14 cellular contexts compared by ENCODE assay signal in genomic region chr9:16645970-16646369, GRCh38.
"Had no signal": no experiment of that assay in that cellular context is flagged by ENCODE, and none has a peak within 500 bp of the region (broad histone marks: within the 10 kb centered on the region; RNA-seq: fewer than 3 reads in every experiment).

No MANE protein-coding gene starts in this region.

- H3K4me3 Mint-ChIP-seq: activated CD4-positive, alpha-beta T cell treated with anti-CD3 and anti-CD28 coated beads, Interleukin-2, amount 10 ng/mL, durations not matched to agents 24 days and 14 days; stimulated activated effector memory CD8-positive, alpha-beta T cell treated with anti-CD3 and anti-CD28 coated beads, Interleukin-12 subunit alpha, Interleukin-12 subunit beta, amount 100 ng/mL, for 72 hours had no signal

- H3K4me1 ChIP-seq: tibial artery had no signal

- H3K27ac ChIP-seq: coronary artery, epithelial cell of prostate, tibial artery, WERI-Rb-1 had no signal

- H3K27me3 ChIP-seq: tibial artery had no signal

- H3K27me3 Mint-ChIP-seq: activated CD4-positive, alpha-beta T cell treated with anti-CD3 and anti-CD28 coated beads, Interleukin-2, amount 10 ng/mL, durations not matched to agents 24 days and 14 days had no signal

- H3K9me3 ChIP-seq: tibial artery had no signal

- H3K4me3 ChIP-seq: coronary artery, smooth muscle cell, tibial artery had no signal

- ATAC-seq: left lobe of liver; stimulated activated effector memory CD8-positive, alpha-beta T cell treated with anti-CD3 and anti-CD28 coated beads, Interleukin-12 subunit alpha, Interleukin-12 subunit beta, amount 100 ng/mL, for 72 hours had no signal

- H3K4me1 Mint-ChIP-seq: activated CD4-positive, alpha-beta T cell treated with anti-CD3 and anti-CD28 coated beads, Interleukin-2, amount 10 ng/mL, durations not matched to agents 24 days and 14 days; stimulated activated effector memory CD8-positive, alpha-beta T cell treated with anti-CD3 and anti-CD28 coated beads, Interleukin-12 subunit alpha, Interleukin-12 subunit beta, amount 100 ng/mL, for 72 hours had no signal

- H3K9me3 Mint-ChIP-seq: activated CD4-positive, alpha-beta T cell treated with anti-CD3 and anti-CD28 coated beads, Interleukin-2, amount 10 ng/mL, durations not matched to agents 24 days and 14 days had no signal

- H3K27ac Mint-ChIP-seq: activated CD4-positive, alpha-beta T cell treated with anti-CD3 and anti-CD28 coated beads, Interleukin-2, amount 10 ng/mL, durations not matched to agents 24 days and 14 days; stimulated activated effector memory CD8-positive, alpha-beta T cell treated with anti-CD3 and anti-CD28 coated beads, Interleukin-12 subunit alpha, Interleukin-12 subunit beta, amount 100 ng/mL, for 72 hours had no signal

- H3K36me3 Mint-ChIP-seq: stimulated activated effector memory CD8-positive, alpha-beta T cell treated with anti-CD3 and anti-CD28 coated beads, Interleukin-12 subunit alpha, Interleukin-12 subunit beta, amount 100 ng/mL, for 72 hours had no signal

- DNase-seq: activated CD4-positive, alpha-beta T cell treated with anti-CD3 and anti-CD28 coated beads, Interleukin-2, amount 10 ng/mL, durations not matched to agents 24 days and 14 days; activated CD8-positive, alpha-beta memory T cell treated with anti-CD3 and anti-CD28 coated beads for 24 hours; activated naive CD4-positive, alpha-beta T cell treated with Interleukin-2 at 50 U/mL for 16 hours; central memory CD4-positive, alpha-beta T cell; effector CD8-positive, alpha-beta T cell; glutamatergic neuron; T-helper 1 cell; tibial artery; WERI-Rb-1 had no signal

- H3K4me2 ChIP-seq: smooth muscle cell had no signal

- H3K36me3 ChIP-seq: tibial artery, WERI-Rb-1 had no signal
